In the genomic region with DNA sequence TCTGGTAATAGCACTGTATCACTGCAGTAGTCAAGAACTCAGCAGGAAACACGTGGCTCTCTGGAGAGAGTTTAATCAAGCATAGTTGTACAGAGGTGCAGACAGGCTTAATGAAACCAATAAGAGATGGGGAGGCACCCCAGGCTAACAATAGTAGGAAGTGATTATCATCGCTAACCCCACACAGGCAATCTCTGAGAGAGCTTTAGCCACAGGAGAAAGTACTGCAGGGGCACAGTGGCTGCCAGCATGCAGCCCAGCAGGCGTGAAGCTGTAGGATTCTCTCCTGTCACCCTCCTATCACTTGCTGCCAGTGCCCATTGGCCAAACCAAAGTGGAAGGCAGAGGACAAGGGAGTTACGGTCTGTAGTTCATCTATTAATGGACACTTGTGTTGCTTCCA, we compare ENCODE assay signal across 20 cellular contexts.
A peak's percentile ranks its signal among the peaks of the same experiment; 100 is the strongest.
DNase-seq lines count a peak whose midpoint lies in the region; ATAC-seq, FAIRE-seq and TF ChIP-seq lines count a peak whose summit lies in the region.
"Had no signal": no experiment of that assay in that cellular context is flagged by ENCODE, and none has a peak within 500 bp of the region (broad histone marks: within the 10 kb centered on the region; RNA-seq: fewer than 3 reads in every experiment).

No MANE protein-coding gene starts in this region.

- H3K4me3 ChIP-seq in GM12878 = no peak overlapping the region
- no peak overlapping the region for H3K4me3 ChIP-seq in neuronal stem cell (ENCODE audit: low read length in 2 of 2)
- H3K4me3 ChIP-seq in MG63 = no peak overlapping the region
- H3K4me3 ChIP-seq: breast epithelium, GM23248, pancreas, uterus had no signal

- no peak overlapping the region for H3K14ac ChIP-seq in neuronal stem cell (ENCODE audit: low read length)

- no TSS peak for BruUV-seq in GM12878 (replicated peaks; lab: Mats Ljungman, UMichigan)

- no peak for TF ChIP-seq POLR2A in GM12878 (IDR thresholded peaks at IDR 0.05; ENCODE audit: low read depth, low read length)

- no peak for TF ChIP-seq EP300 in GM12878 (IDR thresholded peaks at IDR 0.05; ENCODE audit: borderline replicate concordance in 1 of 2, control insufficient read depth in 1 of 2, low read depth in 2 of 2, low read length in 2 of 2)

- no peaks in the 10 kb centered on the region for H3K9me3 ChIP-seq in GM12878 (replicated peaks; ENCODE audit: control insufficient read depth, insufficient read depth, low read length)
- H3K9me3 ChIP-seq in neuronal stem cell (replicated peaks in 1 of 2; ENCODE audit: control insufficient read depth in 2 of 2, insufficient read depth in 1 of 2, low read depth in 1 of 2, low read length in 2 of 2) = no peaks in the 10 kb centered on the region
- no peaks in the 10 kb centered on the region for H3K9me3 ChIP-seq in MG63
- H3K9me3 ChIP-seq: breast epithelium, pancreas, uterus had no signal

- no peak overlapping the region for H2BK120ac ChIP-seq in neuronal stem cell (ENCODE audit: low read depth, low read length)

- no peaks in the 10 kb centered on the region for H3K27me3 ChIP-seq in GM12878 (replicated peaks in 1 of 2; ENCODE audit: control insufficient read depth in 2 of 2, insufficient read depth in 2 of 2, low read length in 1 of 2)
- H3K27me3 ChIP-seq in neuronal stem cell (ENCODE audit: control insufficient read depth in 3 of 3, insufficient read depth in 3 of 3, low read depth in 1 of 3, low read length in 3 of 3) = no peaks in the 10 kb centered on the region
- H3K27me3 ChIP-seq in MG63 = no peaks in the 10 kb centered on the region
- H3K27me3 ChIP-seq: breast epithelium, pancreas, uterus had no signal

- no peak overlapping the region for H2BK15ac ChIP-seq in neuronal stem cell (ENCODE audit: low read length)

- no peaks in the 10 kb centered on the region for H4K20me1 ChIP-seq in GM12878 (ENCODE audit: control insufficient read depth, insufficient read depth)

- H3K9ac ChIP-seq in GM12878 (ENCODE audit: control insufficient read depth, insufficient read depth, low read length) (no peak overlapping the region), neuronal stem cell (ENCODE audit: low read depth, low read length, poor library complexity) (no peak overlapping the region)
- H3K9ac ChIP-seq: GM23248 had no signal

- no peaks in the 10 kb centered on the region for H3K4me1 ChIP-seq in GM12878 (ENCODE audit: control insufficient read depth, insufficient read depth, low read length)
- peaks cover 0 to 3% of the 10 kb centered on the region in 2 donors for H3K4me1 ChIP-seq in neuronal stem cell (ENCODE audit: control insufficient read depth in 2 of 2, insufficient read depth in 1 of 2, low read depth in 1 of 2, low read length in 2 of 2)
- H3K4me1 ChIP-seq: breast epithelium, pancreas, uterus had no signal

- H3K27ac ChIP-seq in GM12878 (ENCODE audit: control insufficient read depth, insufficient read depth) = no peak overlapping the region
- H3K27ac ChIP-seq in neuronal stem cell (replicated peaks; ENCODE audit: low read length) = no peak overlapping the region
- H3K27ac ChIP-seq: breast epithelium, GM23248, HL-60, pancreas, uterus had no signal

- H4K91ac ChIP-seq in neuronal stem cell (ENCODE audit: low read depth, low read length, poor library complexity) = no peak overlapping the region

- no peak overlapping the region for H4K8ac ChIP-seq in neuronal stem cell (ENCODE audit: low read depth, low read length)

- RAD21 ChIA-PET in GM12878 (lab: Charles Lee; ENCODE audit: unreplicated experiment) = no interaction called here

- no peak for FAIRE-seq in GM12878 (lab: Jason Lieb, UNC)
- FAIRE-seq: pancreas, RCC 7860 had no signal

- H2BK12ac ChIP-seq in neuronal stem cell (ENCODE audit: low read length) = no peak overlapping the region

- WGBS in GM12878 (ENCODE audit: insufficient coverage, insufficient replicate concordance, low lambda C conversion rate, missing lambda C conversion rate) = 17% methylated on average over 4 of the region's 4 CpGs
- WGBS in neuronal stem cell (ENCODE audit: extremely low coverage in 2 of 2, insufficient read length in 2 of 2, insufficient replicate concordance in 1 of 2), 2 donors = no CpG with 5 or more reads among the region's 4 CpGs

- no peak overlapping the region for H2AK5ac ChIP-seq in neuronal stem cell (ENCODE audit: low read depth, low read length)

- ATAC-seq in GM18867 (IDR thresholded peaks at IDR 0.05; ENCODE audit: unreplicated experiment) (peak; percentile 62), HG03432 (IDR thresholded peaks at IDR 0.05; ENCODE audit: unreplicated experiment) (peak; percentile 59), GM12878 (peak; percentile 65)
- ATAC-seq: esophagus mucosa, pancreas, SK-N-SH treated with all-trans-retinoic acid at 6 μM for 48 hours had no signal

- in situ Hi-C loops in GM12878 (cut with MboI) = no loop called here

- SMC1A ChIA-PET in GM12878 (lab: Charles Lee; ENCODE audit: uncharacterized antibody, unreplicated experiment) = no interaction called here

- TF ChIP-seq CTCF in GM12878 (IDR thresholded peaks at IDR 0.05 in 2 of 3, conservative IDR thresholded peaks at IDR 0.05 in 1 of 3; ENCODE audit: control insufficient read depth in 2 of 3, extremely low read depth in 1 of 3, insufficient read depth in 1 of 3, low read depth in 3 of 3, low read length in 3 of 3) = no peak

- no peak overlapping the region for H2BK5ac ChIP-seq in neuronal stem cell (ENCODE audit: low read length)

- H2AFZ ChIP-seq in GM12878 (ENCODE audit: control insufficient read depth, low read depth, low read length) = no peak overlapping the region
- H2AFZ ChIP-seq in neuronal stem cell (ENCODE audit: low read length) = no peak overlapping the region
- H2AFZ ChIP-seq: GM23248 had no signal

- H3K4me2 ChIP-seq in GM12878 (ENCODE audit: control insufficient read depth, insufficient read depth) (no peak overlapping the region), neuronal stem cell (ENCODE audit: insufficient read depth, low read length, poor library complexity, severe bottlenecking) (no peak overlapping the region)

- TF ChIP-seq RAD21 in GM12878 (IDR thresholded peaks at IDR 0.05; ENCODE audit: insufficient read depth, low read depth, low read length) = no peak

- DNase-seq in GM12878 (ENCODE audit: low read depth, low spot score) = no peak
- no peak for DNase-seq in neuronal stem cell (ENCODE audit: low spot score)
- DNase-seq in MV-4-11 (lab: John Stamatoyannopoulos, UW) = no peak
- no peak for DNase-seq in NCI-H2081 treated with DMSO at 0.1 percent for 48 hours (lab: John Stamatoyannopoulos, UW)
- DNase-seq in MG63 = no peak
- DNase-seq: activated CD4-positive, alpha-beta T cell treated with anti-CD3 and anti-CD28 coated beads for 1 hour; GM23248; mammary epithelial cell; naive B cell; NCI-H2171; pancreas; T1000; uterus had no signal

- H3K79me2 ChIP-seq in GM12878 (ENCODE audit: control insufficient read depth, insufficient read depth, low read length) = no peaks in the 10 kb centered on the region

- CTCF ChIA-PET in GM12878 (lab: Yijun Ruan, JAX) = interaction anchor here (2.1 kb wide), 1 partner anchor 8 kb away, joined by 8 read pairs; no protein-coding TSS in a partner anchor

- H3K4ac ChIP-seq in neuronal stem cell (ENCODE audit: low read length) = no peak overlapping the region

- intact Hi-C loops in GM12878 (cut with micrococcal nuclease; ENCODE audit: unreplicated experiment) = no loop called here

- POLR2A ChIA-PET in GM12878 (lab: Charles Lee) = no interaction called here

- H3K36me3 ChIP-seq in GM12878 (ENCODE audit: control insufficient read depth in 2 of 2, insufficient read depth in 2 of 2, low read length in 1 of 2) (no peaks in the 10 kb centered on the region), neuronal stem cell (replicated peaks in 1 of 2; ENCODE audit: control insufficient read depth in 2 of 2, insufficient read depth in 2 of 2, low read length in 2 of 2) (no peaks in the 10 kb centered on the region), MG63 (no peaks in the 10 kb centered on the region)
- H3K36me3 ChIP-seq: breast epithelium, pancreas, uterus had no signal

- H3K79me1 ChIP-seq in neuronal stem cell (ENCODE audit: low read depth, low read length) = no peaks in the 10 kb centered on the region

- H3K23ac ChIP-seq in neuronal stem cell (ENCODE audit: low read depth, low read length, poor library complexity) = no peak overlapping the region

- H3K18ac ChIP-seq in neuronal stem cell (ENCODE audit: low read length) = peak overlapping the region; percentile 4

TF ChIP-seq in GM12878, 131 proteins besides CTCF, POLR2A, EP300 and RAD21 (continues in another document):
- TF ChIP-seq, protein P1, sequence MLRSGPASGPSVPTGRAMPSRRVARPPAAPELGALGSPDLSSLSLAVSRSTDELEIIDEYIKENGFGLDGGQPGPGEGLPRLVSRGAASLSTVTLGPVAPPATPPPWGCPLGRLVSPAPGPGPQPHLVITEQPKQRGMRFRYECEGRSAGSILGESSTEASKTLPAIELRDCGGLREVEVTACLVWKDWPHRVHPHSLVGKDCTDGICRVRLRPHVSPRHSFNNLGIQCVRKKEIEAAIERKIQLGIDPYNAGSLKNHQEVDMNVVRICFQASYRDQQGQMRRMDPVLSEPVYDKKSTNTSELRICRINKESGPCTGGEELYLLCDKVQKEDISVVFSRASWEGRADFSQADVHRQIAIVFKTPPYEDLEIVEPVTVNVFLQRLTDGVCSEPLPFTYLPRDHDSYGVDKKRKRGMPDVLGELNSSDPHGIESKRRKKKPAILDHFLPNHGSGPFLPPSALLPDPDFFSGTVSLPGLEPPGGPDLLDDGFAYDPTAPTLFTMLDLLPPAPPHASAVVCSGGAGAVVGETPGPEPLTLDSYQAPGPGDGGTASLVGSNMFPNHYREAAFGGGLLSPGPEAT (IDR thresholded peaks at IDR 0.05; ENCODE audit: low read depth) = no peak
